In the genomic region with DNA sequence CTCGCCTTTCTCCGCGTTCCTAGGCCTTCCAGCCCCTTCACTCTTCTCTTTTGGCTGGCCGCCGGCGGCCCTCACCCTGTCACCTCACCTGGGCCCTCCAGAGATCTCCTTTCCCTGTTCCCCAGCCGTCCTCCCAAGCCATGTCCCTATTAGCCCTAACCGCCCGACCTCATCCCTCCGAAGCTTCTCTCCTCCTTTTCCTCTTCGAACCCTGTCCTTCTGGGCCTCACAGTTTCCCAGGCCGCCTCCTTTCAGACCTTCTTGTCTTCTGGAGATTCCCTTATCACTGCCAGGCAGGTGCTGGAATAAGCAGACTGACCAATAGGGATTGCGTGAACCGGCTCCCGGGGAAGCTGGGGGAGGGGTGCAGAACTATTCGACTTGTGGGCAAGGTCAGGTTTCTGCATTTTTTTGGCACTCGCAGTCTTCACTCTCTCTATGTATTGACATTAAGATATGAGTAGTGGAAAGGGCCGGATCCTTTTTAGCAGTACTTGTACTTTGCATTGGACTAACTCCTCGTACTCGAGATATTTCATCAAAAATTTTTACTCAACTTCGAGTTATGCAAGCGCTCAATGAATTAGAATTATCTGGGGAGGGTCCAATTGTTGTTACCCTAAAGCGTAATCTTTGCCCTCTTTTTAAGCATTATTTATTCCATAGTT, we compare ENCODE assay signal across 1 cellular context.
A peak's percentile ranks its signal among the peaks of the same experiment; 100 is the strongest.
TF ChIP-seq lines count a peak whose summit lies in the region.

No MANE protein-coding gene starts in this region.

TF ChIP-seq in HepG2, 621 proteins besides CTCF, POLR2A, EP300 and RAD21 (continued from another document and continues in another):
- TF ChIP-seq, protein P1, sequence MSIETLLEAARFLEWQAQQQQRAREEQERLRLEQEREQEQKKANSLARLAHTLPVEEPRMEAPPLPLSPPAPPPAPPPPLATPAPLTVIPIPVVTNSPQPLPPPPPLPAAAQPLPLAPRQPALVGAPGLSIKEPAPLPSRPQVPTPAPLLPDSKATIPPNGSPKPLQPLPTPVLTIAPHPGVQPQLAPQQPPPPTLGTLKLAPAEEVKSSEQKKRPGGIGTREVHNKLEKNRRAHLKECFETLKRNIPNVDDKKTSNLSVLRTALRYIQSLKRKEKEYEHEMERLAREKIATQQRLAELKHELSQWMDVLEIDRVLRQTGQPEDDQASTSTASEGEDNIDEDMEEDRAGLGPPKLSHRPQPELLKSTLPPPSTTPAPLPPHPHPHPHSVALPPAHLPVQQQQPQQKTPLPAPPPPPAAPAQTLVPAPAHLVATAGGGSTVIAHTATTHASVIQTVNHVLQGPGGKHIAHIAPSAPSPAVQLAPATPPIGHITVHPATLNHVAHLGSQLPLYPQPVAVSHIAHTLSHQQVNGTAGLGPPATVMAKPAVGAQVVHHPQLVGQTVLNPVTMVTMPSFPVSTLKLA (IDR thresholded peaks at IDR 0.05) = no peak
- no peak for TF ChIP-seq BORCS8-MEF2B (CRISPR knock-in tag; IDR thresholded peaks at IDR 0.05)
- no peak for TF ChIP-seq XRCC5 (optimal IDR thresholded peaks at IDR 0.05; ENCODE audit: low read length)
- TF ChIP-seq SALL1 (CRISPR knock-in tag; IDR thresholded peaks at IDR 0.05) = peak; percentile 30; the same call in 1 of the 2 replicates
- TF ChIP-seq, protein P2, sequence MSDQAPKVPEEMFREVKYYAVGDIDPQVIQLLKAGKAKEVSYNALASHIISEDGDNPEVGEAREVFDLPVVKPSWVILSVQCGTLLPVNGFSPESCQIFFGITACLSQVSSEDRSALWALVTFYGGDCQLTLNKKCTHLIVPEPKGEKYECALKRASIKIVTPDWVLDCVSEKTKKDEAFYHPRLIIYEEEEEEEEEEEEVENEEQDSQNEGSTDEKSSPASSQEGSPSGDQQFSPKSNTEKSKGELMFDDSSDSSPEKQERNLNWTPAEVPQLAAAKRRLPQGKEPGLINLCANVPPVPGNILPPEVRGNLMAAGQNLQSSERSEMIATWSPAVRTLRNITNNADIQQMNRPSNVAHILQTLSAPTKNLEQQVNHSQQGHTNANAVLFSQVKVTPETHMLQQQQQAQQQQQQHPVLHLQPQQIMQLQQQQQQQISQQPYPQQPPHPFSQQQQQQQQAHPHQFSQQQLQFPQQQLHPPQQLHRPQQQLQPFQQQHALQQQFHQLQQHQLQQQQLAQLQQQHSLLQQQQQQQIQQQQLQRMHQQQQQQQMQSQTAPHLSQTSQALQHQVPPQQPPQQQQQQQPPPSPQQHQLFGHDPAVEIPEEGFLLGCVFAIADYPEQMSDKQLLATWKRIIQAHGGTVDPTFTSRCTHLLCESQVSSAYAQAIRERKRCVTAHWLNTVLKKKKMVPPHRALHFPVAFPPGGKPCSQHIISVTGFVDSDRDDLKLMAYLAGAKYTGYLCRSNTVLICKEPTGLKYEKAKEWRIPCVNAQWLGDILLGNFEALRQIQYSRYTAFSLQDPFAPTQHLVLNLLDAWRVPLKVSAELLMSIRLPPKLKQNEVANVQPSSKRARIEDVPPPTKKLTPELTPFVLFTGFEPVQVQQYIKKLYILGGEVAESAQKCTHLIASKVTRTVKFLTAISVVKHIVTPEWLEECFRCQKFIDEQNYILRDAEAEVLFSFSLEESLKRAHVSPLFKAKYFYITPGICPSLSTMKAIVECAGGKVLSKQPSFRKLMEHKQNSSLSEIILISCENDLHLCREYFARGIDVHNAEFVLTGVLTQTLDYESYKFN (CRISPR knock-in tag; conservative IDR thresholded peaks at IDR 0.05) = 0 out of 2 replicates have a peak, but pooled peaks have one; percentile 21
- TF ChIP-seq, protein P3, sequence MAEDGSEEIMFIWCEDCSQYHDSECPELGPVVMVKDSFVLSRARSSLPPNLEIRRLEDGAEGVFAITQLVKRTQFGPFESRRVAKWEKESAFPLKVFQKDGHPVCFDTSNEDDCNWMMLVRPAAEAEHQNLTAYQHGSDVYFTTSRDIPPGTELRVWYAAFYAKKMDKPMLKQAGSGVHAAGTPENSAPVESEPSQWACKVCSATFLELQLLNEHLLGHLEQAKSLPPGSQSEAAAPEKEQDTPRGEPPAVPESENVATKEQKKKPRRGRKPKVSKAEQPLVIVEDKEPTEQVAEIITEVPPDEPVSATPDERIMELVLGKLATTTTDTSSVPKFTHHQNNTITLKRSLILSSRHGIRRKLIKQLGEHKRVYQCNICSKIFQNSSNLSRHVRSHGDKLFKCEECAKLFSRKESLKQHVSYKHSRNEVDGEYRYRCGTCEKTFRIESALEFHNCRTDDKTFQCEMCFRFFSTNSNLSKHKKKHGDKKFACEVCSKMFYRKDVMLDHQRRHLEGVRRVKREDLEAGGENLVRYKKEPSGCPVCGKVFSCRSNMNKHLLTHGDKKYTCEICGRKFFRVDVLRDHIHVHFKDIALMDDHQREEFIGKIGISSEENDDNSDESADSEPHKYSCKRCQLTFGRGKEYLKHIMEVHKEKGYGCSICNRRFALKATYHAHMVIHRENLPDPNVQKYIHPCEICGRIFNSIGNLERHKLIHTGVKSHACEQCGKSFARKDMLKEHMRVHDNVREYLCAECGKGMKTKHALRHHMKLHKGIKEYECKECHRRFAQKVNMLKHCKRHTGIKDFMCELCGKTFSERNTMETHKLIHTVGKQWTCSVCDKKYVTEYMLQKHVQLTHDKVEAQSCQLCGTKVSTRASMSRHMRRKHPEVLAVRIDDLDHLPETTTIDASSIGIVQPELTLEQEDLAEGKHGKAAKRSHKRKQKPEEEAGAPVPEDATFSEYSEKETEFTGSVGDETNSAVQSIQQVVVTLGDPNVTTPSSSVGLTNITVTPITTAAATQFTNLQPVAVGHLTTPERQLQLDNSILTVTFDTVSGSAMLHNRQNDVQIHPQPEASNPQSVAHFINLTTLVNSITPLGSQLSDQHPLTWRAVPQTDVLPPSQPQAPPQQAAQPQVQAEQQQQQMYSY (CRISPR knock-in tag; IDR thresholded peaks at IDR 0.05) = no peak
- TF ChIP-seq HNF4G (IDR thresholded peaks at IDR 0.05; ENCODE audit: borderline replicate concordance, low read depth, low read length) = no peak
- TF ChIP-seq HNF4G (CRISPR knock-in tag; IDR thresholded peaks at IDR 0.05; ENCODE audit: borderline replicate concordance, low read depth) = no peak
- TF ChIP-seq, protein P4, sequence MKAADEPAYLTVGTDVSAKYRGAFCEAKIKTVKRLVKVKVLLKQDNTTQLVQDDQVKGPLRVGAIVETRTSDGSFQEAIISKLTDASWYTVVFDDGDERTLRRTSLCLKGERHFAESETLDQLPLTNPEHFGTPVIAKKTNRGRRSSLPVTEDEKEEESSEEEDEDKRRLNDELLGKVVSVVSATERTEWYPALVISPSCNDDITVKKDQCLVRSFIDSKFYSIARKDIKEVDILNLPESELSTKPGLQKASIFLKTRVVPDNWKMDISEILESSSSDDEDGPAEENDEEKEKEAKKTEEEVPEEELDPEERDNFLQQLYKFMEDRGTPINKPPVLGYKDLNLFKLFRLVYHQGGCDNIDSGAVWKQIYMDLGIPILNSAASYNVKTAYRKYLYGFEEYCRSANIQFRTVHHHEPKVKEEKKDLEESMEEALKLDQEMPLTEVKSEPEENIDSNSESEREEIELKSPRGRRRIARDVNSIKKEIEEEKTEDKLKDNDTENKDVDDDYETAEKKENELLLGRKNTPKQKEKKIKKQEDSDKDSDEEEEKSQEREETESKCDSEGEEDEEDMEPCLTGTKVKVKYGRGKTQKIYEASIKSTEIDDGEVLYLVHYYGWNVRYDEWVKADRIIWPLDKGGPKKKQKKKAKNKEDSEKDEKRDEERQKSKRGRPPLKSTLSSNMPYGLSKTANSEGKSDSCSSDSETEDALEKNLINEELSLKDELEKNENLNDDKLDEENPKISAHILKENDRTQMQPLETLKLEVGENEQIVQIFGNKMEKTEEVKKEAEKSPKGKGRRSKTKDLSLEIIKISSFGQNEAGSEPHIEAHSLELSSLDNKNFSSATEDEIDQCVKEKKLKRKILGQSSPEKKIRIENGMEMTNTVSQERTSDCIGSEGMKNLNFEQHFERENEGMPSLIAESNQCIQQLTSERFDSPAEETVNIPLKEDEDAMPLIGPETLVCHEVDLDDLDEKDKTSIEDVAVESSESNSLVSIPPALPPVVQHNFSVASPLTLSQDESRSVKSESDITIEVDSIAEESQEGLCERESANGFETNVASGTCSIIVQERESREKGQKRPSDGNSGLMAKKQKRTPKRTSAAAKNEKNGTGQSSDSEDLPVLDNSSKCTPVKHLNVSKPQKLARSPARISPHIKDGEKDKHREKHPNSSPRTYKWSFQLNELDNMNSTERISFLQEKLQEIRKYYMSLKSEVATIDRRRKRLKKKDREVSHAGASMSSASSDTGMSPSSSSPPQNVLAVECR (CRISPR knock-in tag; IDR thresholded peaks at IDR 0.05; ENCODE audit: borderline replicate concordance) = 0 out of 2 replicates have a peak, but pooled peaks have one; percentile 41
- TF ChIP-seq, protein P5, sequence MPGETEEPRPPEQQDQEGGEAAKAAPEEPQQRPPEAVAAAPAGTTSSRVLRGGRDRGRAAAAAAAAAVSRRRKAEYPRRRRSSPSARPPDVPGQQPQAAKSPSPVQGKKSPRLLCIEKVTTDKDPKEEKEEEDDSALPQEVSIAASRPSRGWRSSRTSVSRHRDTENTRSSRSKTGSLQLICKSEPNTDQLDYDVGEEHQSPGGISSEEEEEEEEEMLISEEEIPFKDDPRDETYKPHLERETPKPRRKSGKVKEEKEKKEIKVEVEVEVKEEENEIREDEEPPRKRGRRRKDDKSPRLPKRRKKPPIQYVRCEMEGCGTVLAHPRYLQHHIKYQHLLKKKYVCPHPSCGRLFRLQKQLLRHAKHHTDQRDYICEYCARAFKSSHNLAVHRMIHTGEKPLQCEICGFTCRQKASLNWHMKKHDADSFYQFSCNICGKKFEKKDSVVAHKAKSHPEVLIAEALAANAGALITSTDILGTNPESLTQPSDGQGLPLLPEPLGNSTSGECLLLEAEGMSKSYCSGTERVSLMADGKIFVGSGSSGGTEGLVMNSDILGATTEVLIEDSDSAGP (CRISPR knock-in tag; IDR thresholded peaks at IDR 0.05; ENCODE audit: borderline replicate concordance) = no peak
- TF ChIP-seq RARG (CRISPR knock-in tag; IDR thresholded peaks at IDR 0.05; ENCODE audit: low read depth) = no peak
- no peak for TF ChIP-seq RFX3 (CRISPR knock-in tag; IDR thresholded peaks at IDR 0.05)
- no peak for TF ChIP-seq RELA (CRISPR knock-in tag; IDR thresholded peaks at IDR 0.05)
- TF ChIP-seq, protein P6, sequence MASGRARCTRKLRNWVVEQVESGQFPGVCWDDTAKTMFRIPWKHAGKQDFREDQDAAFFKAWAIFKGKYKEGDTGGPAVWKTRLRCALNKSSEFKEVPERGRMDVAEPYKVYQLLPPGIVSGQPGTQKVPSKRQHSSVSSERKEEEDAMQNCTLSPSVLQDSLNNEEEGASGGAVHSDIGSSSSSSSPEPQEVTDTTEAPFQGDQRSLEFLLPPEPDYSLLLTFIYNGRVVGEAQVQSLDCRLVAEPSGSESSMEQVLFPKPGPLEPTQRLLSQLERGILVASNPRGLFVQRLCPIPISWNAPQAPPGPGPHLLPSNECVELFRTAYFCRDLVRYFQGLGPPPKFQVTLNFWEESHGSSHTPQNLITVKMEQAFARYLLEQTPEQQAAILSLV (CRISPR knock-in tag; IDR thresholded peaks at IDR 0.05; ENCODE audit: borderline replicate concordance) = no peak
- TF ChIP-seq, protein P7, sequence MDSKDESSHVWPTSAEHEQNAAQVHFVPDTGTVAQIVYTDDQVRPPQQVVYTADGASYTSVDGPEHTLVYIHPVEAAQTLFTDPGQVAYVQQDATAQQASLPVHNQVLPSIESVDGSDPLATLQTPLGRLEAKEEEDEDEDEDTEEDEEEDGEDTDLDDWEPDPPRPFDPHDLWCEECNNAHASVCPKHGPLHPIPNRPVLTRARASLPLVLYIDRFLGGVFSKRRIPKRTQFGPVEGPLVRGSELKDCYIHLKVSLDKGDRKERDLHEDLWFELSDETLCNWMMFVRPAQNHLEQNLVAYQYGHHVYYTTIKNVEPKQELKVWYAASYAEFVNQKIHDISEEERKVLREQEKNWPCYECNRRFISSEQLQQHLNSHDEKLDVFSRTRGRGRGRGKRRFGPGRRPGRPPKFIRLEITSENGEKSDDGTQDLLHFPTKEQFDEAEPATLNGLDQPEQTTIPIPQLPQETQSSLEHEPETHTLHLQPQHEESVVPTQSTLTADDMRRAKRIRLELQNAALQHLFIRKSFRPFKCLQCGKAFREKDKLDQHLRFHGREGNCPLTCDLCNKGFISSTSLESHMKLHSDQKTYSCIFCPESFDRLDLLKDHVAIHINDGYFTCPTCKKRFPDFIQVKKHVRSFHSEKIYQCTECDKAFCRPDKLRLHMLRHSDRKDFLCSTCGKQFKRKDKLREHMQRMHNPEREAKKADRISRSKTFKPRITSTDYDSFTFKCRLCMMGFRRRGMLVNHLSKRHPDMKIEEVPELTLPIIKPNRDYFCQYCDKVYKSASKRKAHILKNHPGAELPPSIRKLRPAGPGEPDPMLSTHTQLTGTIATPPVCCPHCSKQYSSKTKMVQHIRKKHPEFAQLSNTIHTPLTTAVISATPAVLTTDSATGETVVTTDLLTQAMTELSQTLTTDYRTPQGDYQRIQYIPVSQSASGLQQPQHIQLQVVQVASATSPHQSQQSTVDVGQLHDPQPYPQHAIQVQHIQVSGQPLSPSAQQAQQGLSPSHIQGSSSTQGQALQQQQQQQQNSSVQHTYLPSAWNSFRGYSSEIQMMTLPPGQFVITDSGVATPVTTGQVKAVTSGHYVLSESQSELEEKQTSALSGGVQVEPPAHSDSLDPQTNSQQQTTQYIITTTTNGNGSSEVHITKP (CRISPR knock-in tag; IDR thresholded peaks at IDR 0.05; ENCODE audit: low read depth) = no peak
- no peak for TF ChIP-seq REXO4 (CRISPR knock-in tag; IDR thresholded peaks at IDR 0.05; ENCODE audit: borderline replicate concordance)
- TF ChIP-seq, protein P8, sequence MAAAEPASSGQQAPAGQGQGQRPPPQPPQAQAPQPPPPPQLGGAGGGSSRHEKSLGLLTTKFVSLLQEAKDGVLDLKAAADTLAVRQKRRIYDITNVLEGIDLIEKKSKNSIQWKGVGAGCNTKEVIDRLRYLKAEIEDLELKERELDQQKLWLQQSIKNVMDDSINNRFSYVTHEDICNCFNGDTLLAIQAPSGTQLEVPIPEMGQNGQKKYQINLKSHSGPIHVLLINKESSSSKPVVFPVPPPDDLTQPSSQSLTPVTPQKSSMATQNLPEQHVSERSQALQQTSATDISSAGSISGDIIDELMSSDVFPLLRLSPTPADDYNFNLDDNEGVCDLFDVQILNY (CRISPR knock-in tag; conservative IDR thresholded peaks at IDR 0.05) = no peak
- peak; percentile 54 for TF ChIP-seq ZNF781 (CRISPR knock-in tag; IDR thresholded peaks at IDR 0.05; ENCODE audit: borderline replicate concordance, not compliant biosample characterization)
- no peak for TF ChIP-seq GATAD1 (CRISPR knock-in tag; IDR thresholded peaks at IDR 0.05)
- TF ChIP-seq TBX3 (IDR thresholded peaks at IDR 0.05; ENCODE audit: borderline replicate concordance) = no peak
- TF ChIP-seq, protein P9, sequence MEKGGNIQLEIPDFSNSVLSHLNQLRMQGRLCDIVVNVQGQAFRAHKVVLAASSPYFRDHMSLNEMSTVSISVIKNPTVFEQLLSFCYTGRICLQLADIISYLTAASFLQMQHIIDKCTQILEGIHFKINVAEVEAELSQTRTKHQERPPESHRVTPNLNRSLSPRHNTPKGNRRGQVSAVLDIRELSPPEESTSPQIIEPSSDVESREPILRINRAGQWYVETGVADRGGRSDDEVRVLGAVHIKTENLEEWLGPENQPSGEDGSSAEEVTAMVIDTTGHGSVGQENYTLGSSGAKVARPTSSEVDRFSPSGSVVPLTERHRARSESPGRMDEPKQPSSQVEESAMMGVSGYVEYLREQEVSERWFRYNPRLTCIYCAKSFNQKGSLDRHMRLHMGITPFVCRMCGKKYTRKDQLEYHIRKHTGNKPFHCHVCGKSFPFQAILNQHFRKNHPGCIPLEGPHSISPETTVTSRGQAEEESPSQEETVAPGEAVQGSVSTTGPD (CRISPR knock-in tag; IDR thresholded peaks at IDR 0.05) = no peak
- no peak for TF ChIP-seq IKZF1 (IDR thresholded peaks at IDR 0.05)
- TF ChIP-seq, protein P10, sequence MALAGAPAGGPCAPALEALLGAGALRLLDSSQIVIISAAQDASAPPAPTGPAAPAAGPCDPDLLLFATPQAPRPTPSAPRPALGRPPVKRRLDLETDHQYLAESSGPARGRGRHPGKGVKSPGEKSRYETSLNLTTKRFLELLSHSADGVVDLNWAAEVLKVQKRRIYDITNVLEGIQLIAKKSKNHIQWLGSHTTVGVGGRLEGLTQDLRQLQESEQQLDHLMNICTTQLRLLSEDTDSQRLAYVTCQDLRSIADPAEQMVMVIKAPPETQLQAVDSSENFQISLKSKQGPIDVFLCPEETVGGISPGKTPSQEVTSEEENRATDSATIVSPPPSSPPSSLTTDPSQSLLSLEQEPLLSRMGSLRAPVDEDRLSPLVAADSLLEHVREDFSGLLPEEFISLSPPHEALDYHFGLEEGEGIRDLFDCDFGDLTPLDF (CRISPR knock-in tag; IDR thresholded peaks at IDR 0.05) = no peak
- TF ChIP-seq IRX3 (CRISPR knock-in tag; IDR thresholded peaks at IDR 0.05; ENCODE audit: borderline replicate concordance, low read depth) = no peak
